15 cellular contexts compared by ENCODE assay signal in the genomic region with DNA sequence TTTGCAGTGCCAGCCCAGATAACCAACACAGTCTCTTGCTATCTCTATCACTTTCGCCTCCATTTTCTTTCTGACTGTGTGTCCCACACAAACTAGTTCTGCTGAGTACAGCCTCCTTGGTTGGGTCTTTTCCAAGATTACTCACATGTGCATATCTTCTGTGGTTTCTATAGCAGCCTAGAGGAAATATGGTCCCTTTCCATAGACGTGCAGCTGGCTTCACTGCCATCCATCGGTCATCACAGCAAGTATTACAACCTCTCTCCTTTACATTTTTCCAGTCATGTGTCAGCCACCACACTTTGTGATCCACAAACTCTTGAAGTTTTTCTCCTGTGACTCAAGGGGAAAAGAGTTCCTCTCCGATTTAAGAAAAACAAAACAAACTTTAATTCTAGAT.
DNase-seq lines count a peak whose midpoint lies in the region; ATAC-seq and TF ChIP-seq lines count a peak whose summit lies in the region.
"Had no signal": no experiment of that assay in that cellular context is flagged by ENCODE, and none has a peak within 500 bp of the region (broad histone marks: within the 10 kb centered on the region; RNA-seq: fewer than 3 reads in every experiment).

No MANE protein-coding gene starts in this region.

- DNase-seq in AG09309 (ENCODE audit: low read depth) (peak; percentile 81), LHCN-M2 (ENCODE audit: low read depth) (peak; percentile 87), cardiac fibroblast (ENCODE audit: low read depth in 2 of 2) (peak; percentile 95 to 97), kidney tubule cell (ENCODE audit: low spot score) (peak; percentile 67), G401 (ENCODE audit: low spot score) (no peak)
- DNase-seq in activated T-cell treated with anti-CD3 and anti-CD28 coated beads, Interleukin-2, amount 50 U/mL, for 24 hours: no peak
- DNase-seq in NK-92 treated with Interleukin-12 subunit alpha and Interleukin-12 subunit beta, amount 100 ng/mL, for 24 hours (lab: John Stamatoyannopoulos, UW): no peak
- no peak for DNase-seq in activated CD8-positive, alpha-beta T cell treated with anti-CD3 and anti-CD28 coated beads for 36 hours
- DNase-seq: midbrain; NCI-H2029; stimulated activated CD4-positive, alpha-beta T cell treated with anti-CD3 and anti-CD28 coated beads, Interleukin-4, amount 100 ng/mL, for 4 hours; stimulated activated naive CD4-positive, alpha-beta T cell treated with Interleukin-2 at 50 U/mL for 16 hours had no signal

- TF ChIP-seq CTCF in AG09309 (IDR thresholded peaks at IDR 0.05; ENCODE audit: control insufficient read depth, insufficient read depth, low read depth, low read length, missing control alignments): peak; percentile 4
- peak; percentile 19 for TF ChIP-seq CTCF in cardiac fibroblast (IDR thresholded peaks at IDR 0.05; ENCODE audit: low read depth, low read length)
- TF ChIP-seq CTCF in activated CD8-positive, alpha-beta T cell treated with anti-CD3 and anti-CD28 coated beads for 36 hours (IDR thresholded peaks at IDR 0.05): no peak

- H3K9me3 Mint-ChIP-seq in activated T-cell treated with anti-CD3 and anti-CD28 coated beads, Interleukin-2, amount 50 U/mL, for 24 hours: peaks cover 21% of the 10 kb centered on the region
- peaks cover 5% of the 10 kb centered on the region for H3K9me3 Mint-ChIP-seq in activated CD8-positive, alpha-beta T cell treated with anti-CD3 and anti-CD28 coated beads for 36 hours

- H3K27ac Mint-ChIP-seq in activated T-cell treated with anti-CD3 and anti-CD28 coated beads, Interleukin-2, amount 50 U/mL, for 24 hours: no peak overlapping the region
- H3K27ac Mint-ChIP-seq in activated CD8-positive, alpha-beta T cell treated with anti-CD3 and anti-CD28 coated beads for 36 hours: no peak overlapping the region

- intact Hi-C loops in activated CD8-positive, alpha-beta T cell treated with anti-CD3 and anti-CD28 coated beads for 36 hours (cut with micrococcal nuclease): no loop called here

- H3K4me1 Mint-ChIP-seq in activated T-cell treated with anti-CD3 and anti-CD28 coated beads, Interleukin-2, amount 50 U/mL, for 24 hours (ENCODE audit: low read depth): no peaks in the 10 kb centered on the region
- no peaks in the 10 kb centered on the region for H3K4me1 Mint-ChIP-seq in activated CD8-positive, alpha-beta T cell treated with anti-CD3 and anti-CD28 coated beads for 36 hours (ENCODE audit: low read depth)

- no peak for ATAC-seq in activated CD8-positive, alpha-beta T cell treated with anti-CD3 and anti-CD28 coated beads for 36 hours
- ATAC-seq: activated CD4-positive, CD25-positive, alpha-beta regulatory T cell treated with anti-CD3 and anti-CD28 coated beads, Interleukin-2, amount 50 U/mL, for 24 hours had no signal

- no peaks in the 10 kb centered on the region for H3K36me3 Mint-ChIP-seq in activated T-cell treated with anti-CD3 and anti-CD28 coated beads, Interleukin-2, amount 50 U/mL, for 24 hours (ENCODE audit: low read depth)
- peaks cover 2% of the 10 kb centered on the region for H3K36me3 Mint-ChIP-seq in activated CD8-positive, alpha-beta T cell treated with anti-CD3 and anti-CD28 coated beads for 36 hours (ENCODE audit: low read depth)

- CTCF ChIA-PET in activated CD8-positive, alpha-beta T cell treated with anti-CD3 and anti-CD28 coated beads for 36 hours (lab: Charles Lee): no interaction called here

- H3K4me3 ChIP-seq in AG09309 (ENCODE audit: control insufficient read depth, low read depth, low read length) (no peak overlapping the region), cardiac fibroblast (replicated peaks in 1 of 2; ENCODE audit: low read depth in 2 of 2, low read length in 2 of 2) (no peak overlapping the region)
- H3K4me3 ChIP-seq: ascending aorta; BLaER1 treated with 17β-estradiol and CSF1 and Interleukin-3, amounts not matched to agents 10 nM and 100 nM had no signal

- H3K27me3 Mint-ChIP-seq in activated T-cell treated with anti-CD3 and anti-CD28 coated beads, Interleukin-2, amount 50 U/mL, for 24 hours: no peaks in the 10 kb centered on the region
- H3K27me3 Mint-ChIP-seq in activated CD8-positive, alpha-beta T cell treated with anti-CD3 and anti-CD28 coated beads for 36 hours: no peaks in the 10 kb centered on the region

- POLR2A ChIA-PET in activated CD8-positive, alpha-beta T cell treated with anti-CD3 and anti-CD28 coated beads for 36 hours (lab: Charles Lee): no interaction called here

- H3K4me3 Mint-ChIP-seq in activated T-cell treated with anti-CD3 and anti-CD28 coated beads, Interleukin-2, amount 50 U/mL, for 24 hours: no peak overlapping the region
- H3K4me3 Mint-ChIP-seq in activated CD8-positive, alpha-beta T cell treated with anti-CD3 and anti-CD28 coated beads for 36 hours: no peak overlapping the region

- in situ Hi-C loops in G401 (cut with HindIII; ENCODE audit: low sequenced_read_pairs): no loop called here

Comparison
In these comparisons a context has a peak if more than half of its experiments do, and no peak if none do; other contexts are left out.
1. DNase-seq: peak in AG09309 (single experiment), LHCN-M2 (single experiment), cardiac fibroblast (2 of 2) and kidney tubule cell (single experiment); none in activated T-cell treated with anti-CD3 and anti-CD28 coated beads, Interleukin-2, amount 50 U/mL, for 24 hours (single experiment), NK-92 treated with Interleukin-12 subunit alpha and Interleukin-12 subunit beta, amount 100 ng/mL, for 24 hours (single experiment), G401 (single experiment) and activated CD8-positive, alpha-beta T cell treated with anti-CD3 and anti-CD28 coated beads for 36 hours (single experiment).